ENCODE assay signal across 1 cellular context in genomic region chr12:53345486-53346195, GRCh38.
TF ChIP-seq lines count a peak whose summit lies in the region.

No MANE protein-coding gene starts in this region.

TF ChIP-seq in H1, 55 proteins besides CTCF, POLR2A, EP300 and RAD21:
- TF ChIP-seq EGR1 (IDR thresholded peaks at IDR 0.05; ENCODE audit: borderline replicate concordance, low read depth, low read length) (no peak), KDM5A (IDR thresholded peaks at IDR 0.05; ENCODE audit: low read length) (no peak), CBX8 (IDR thresholded peaks at IDR 0.05; ENCODE audit: borderline replicate concordance, low read depth, low read length) (no peak), SAP30 (IDR thresholded peaks at IDR 0.05; ENCODE audit: insufficient read depth, insufficient replicate concordance, low read length) (no peak), HDAC2 (IDR thresholded peaks at IDR 0.05; ENCODE audit: borderline replicate concordance in 1 of 2, low read depth in 2 of 2, low read length in 2 of 2) (no peak), BRCA1 (IDR thresholded peaks at IDR 0.05; ENCODE audit: low read depth, low read length) (no peak), TAF7 (optimal IDR thresholded peaks at IDR 0.05; ENCODE audit: borderline replicate concordance, low read depth, low read length) (no peak), RNF2 (IDR thresholded peaks at IDR 0.05; ENCODE audit: borderline replicate concordance, low read depth, low read length, missing control alignments, poor library complexity, severe bottlenecking) (no peak), CHD1 (IDR thresholded peaks at IDR 0.05; ENCODE audit: low read depth, low read length) (no peak), HDAC6 (IDR thresholded peaks at IDR 0.05; ENCODE audit: low read depth, low read length) (no peak), KDM4A (IDR thresholded peaks at IDR 0.05; ENCODE audit: low read depth, low read length, severe bottlenecking) (no peak), SIRT6 (IDR thresholded peaks at IDR 0.05; ENCODE audit: low read length) (no peak), BACH1 (IDR thresholded peaks at IDR 0.05; ENCODE audit: low read length) (no peak), TBP (IDR thresholded peaks at IDR 0.05; ENCODE audit: low read depth, low read length) (no peak)
